Comparison of ENCODE assay signal across 22 cellular contexts in the genomic region with DNA sequence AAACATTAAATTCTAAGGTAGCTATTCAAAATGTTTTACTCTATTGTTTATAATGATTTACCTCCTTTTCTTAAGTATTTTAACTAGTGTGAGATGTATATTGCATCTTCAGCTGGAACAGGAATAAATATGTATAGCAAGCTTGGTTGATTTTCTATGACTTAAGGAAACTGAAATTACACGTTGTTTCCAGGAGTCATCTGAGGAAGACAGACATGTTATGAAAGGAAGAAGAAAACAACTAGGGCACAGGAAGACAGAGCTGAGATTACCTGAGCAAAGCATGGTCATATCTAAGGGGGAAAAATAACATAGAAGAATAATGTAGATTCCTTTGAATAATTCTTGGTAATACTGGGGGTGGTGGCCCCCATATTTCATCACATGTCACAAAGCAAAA.
"Had no signal": no experiment of that assay in that cellular context is flagged by ENCODE, and none has a peak within 500 bp of the region (broad histone marks: within the 10 kb centered on the region; RNA-seq: fewer than 3 reads in every experiment).

No MANE protein-coding gene starts in this region.

- H3K9me3 ChIP-seq: colonic mucosa, esophagus muscularis mucosa, gastrocnemius medialis, gastroesophageal sphincter, heart left ventricle, heart right ventricle had no signal

- DNase-seq: colonic mucosa; cortex of kidney; dermis blood vessel endothelial cell; dorsolateral prefrontal cortex; effector CD4-positive, alpha-beta T cell; effector CD8-positive, alpha-beta T cell; effector memory CD4-positive, alpha-beta T cell; effector memory CD8-positive, alpha-beta T cell; endodermal cell; erythroblast; foreskin fibroblast; foreskin keratinocyte; foreskin melanocyte; gastrocnemius medialis; glutamatergic neuron; head of caudate nucleus; heart left ventricle; heart right ventricle had no signal

- H3K27me3 ChIP-seq: colonic mucosa, esophagus muscularis mucosa, foreskin keratinocyte, gastrocnemius medialis, gastroesophageal sphincter, heart left ventricle, heart right ventricle had no signal

- H3K36me3 ChIP-seq: colonic mucosa, esophagus muscularis mucosa, gastrocnemius medialis, gastroesophageal sphincter, heart left ventricle, heart right ventricle had no signal

- H3K27ac ChIP-seq: colonic mucosa, coronary artery, dorsolateral prefrontal cortex, epithelial cell of prostate, esophagus muscularis mucosa, foreskin keratinocyte, gastrocnemius medialis, gastroesophageal sphincter, heart left ventricle, heart right ventricle had no signal

- H3K4me3 ChIP-seq: colonic mucosa, coronary artery, dorsolateral prefrontal cortex, esophagus muscularis mucosa, gastrocnemius medialis, gastroesophageal sphincter, heart left ventricle, heart right ventricle had no signal

- H3K4me1 ChIP-seq: colonic mucosa, esophagus muscularis mucosa, foreskin keratinocyte, gastrocnemius medialis, gastroesophageal sphincter, heart left ventricle, heart right ventricle had no signal
